Comparison of ENCODE assay signal across 18 cellular contexts in genomic region chr6:5481024-5481423, GRCh38.
DNase-seq lines count a peak whose midpoint lies in the region; ATAC-seq, FAIRE-seq and TF ChIP-seq lines count a peak whose summit lies in the region.
"Had no signal": no experiment of that assay in that cellular context is flagged by ENCODE, and none has a peak within 500 bp of the region (broad histone marks: within the 10 kb centered on the region; RNA-seq: fewer than 3 reads in every experiment).

No MANE protein-coding gene starts in this region.

- DNase-seq in NCI-H1092 (lab: John Stamatoyannopoulos, UW), result peak; percentile 28
- peak; percentile 59 for DNase-seq in NCI-H2107 treated with DMSO at 0.1 percent for 48 hours (lab: John Stamatoyannopoulos, UW; ENCODE audit: unreplicated experiment)
- DNase-seq in D721Med (ENCODE audit: insufficient read length, low spot score), result no peak
- no peak for DNase-seq in ureter (ENCODE audit: low spot score)
- no peak for DNase-seq in effector CD8-positive, alpha-beta T cell (lab: John Stamatoyannopoulos, UW)
- DNase-seq: activated CD8-positive, alpha-beta T cell treated with anti-CD3 and anti-CD28 coated beads, Interleukin-2, amount 10 ng/mL, durations not matched to agents 7 days and 5 days; EL; kidney; SJCRH30; stimulated activated CD4-positive, alpha-beta T cell treated with anti-CD3 and anti-CD28 coated beads, Interleukin-4, amount 100 ng/mL, for 1 hour; uterus had no signal

- no peak overlapping the region for H3K4me3 ChIP-seq in neural cell (ENCODE audit: low read length)
- H3K4me3 ChIP-seq: BLaER1 treated with 17β-estradiol and CSF1 and Interleukin-3, amounts not matched to agents 10 nM and 100 nM; GM12878; prostate gland; SJCRH30; uterus had no signal

- no peaks in the 10 kb centered on the region for H3F3A ChIP-seq in neural cell (ENCODE audit: insufficient read depth, low read length, poor library complexity, severe bottlenecking)

- peak overlapping the region; percentile 12 for H3K27ac ChIP-seq in neural cell (ENCODE audit: low read length)
- H3K27ac ChIP-seq: BLaER1 treated with 17β-estradiol and CSF1 and Interleukin-3, amounts not matched to agents 10 nM and 100 nM; prostate gland; SJCRH30; uterus had no signal

- H3K9me3 Mint-ChIP-seq in brain, result no peaks in the 10 kb centered on the region

- peaks cover 7% of the 10 kb centered on the region for H3K27me3 Mint-ChIP-seq in brain

- TF ChIP-seq EP300 in neural cell (conservative IDR thresholded peaks at IDR 0.05; ENCODE audit: poor library complexity, severe bottlenecking), result no peak

- H3K4me1 Mint-ChIP-seq in brain, result peaks cover 58% of the 10 kb centered on the region

- H3K27me3 ChIP-seq in neural cell (ENCODE audit: insufficient read depth, low read depth, low read length), result no peaks in the 10 kb centered on the region
- H3K27me3 ChIP-seq: BLaER1 treated with 17β-estradiol and CSF1 and Interleukin-3, amounts not matched to agents 10 nM and 100 nM; SJCRH30; uterus had no signal

- H3K9me3 ChIP-seq in neural cell (ENCODE audit: low read length), result no peaks in the 10 kb centered on the region
- H3K9me3 ChIP-seq: BLaER1 treated with 17β-estradiol and CSF1 and Interleukin-3, amounts not matched to agents 10 nM and 100 nM; prostate gland; SJCRH30; uterus had no signal

- no peaks in the 10 kb centered on the region for H4K20me1 ChIP-seq in neural cell (ENCODE audit: insufficient read depth)

- no peak overlapping the region for H3K4me2 ChIP-seq in neural cell (ENCODE audit: low read length)
- H3K4me2 ChIP-seq: BLaER1 treated with 17β-estradiol and CSF1 and Interleukin-3, amounts not matched to agents 10 nM and 100 nM had no signal

- peak overlapping the region; percentile 78 to 95 (median 85) for H3K27ac Mint-ChIP-seq in brain
- H3K27ac Mint-ChIP-seq: activated CD8-positive, alpha-beta T cell treated with anti-CD3 and anti-CD28 coated beads, Interleukin-2, amount 10 ng/mL, durations not matched to agents 7 days and 5 days had no signal

- no peaks in the 10 kb centered on the region for H3K9me2 ChIP-seq in neural cell (ENCODE audit: insufficient read depth, low read length)

- no peak overlapping the region for H2AFZ ChIP-seq in neural cell (ENCODE audit: low read depth, low read length)

- no peaks in the 10 kb centered on the region for H3K79me2 ChIP-seq in neural cell (replicated peaks; ENCODE audit: insufficient read depth, low read length)

- H3K9ac ChIP-seq in neural cell (ENCODE audit: low read length), result peak overlapping the region; percentile 2
- H3K9ac ChIP-seq: BLaER1 treated with 17β-estradiol and CSF1 and Interleukin-3, amounts not matched to agents 10 nM and 100 nM had no signal

- no peak for ATAC-seq in HG03095 (IDR thresholded peaks at IDR 0.05; ENCODE audit: unreplicated experiment)
- ATAC-seq: activated CD8-positive, alpha-beta T cell treated with anti-CD3 and anti-CD28 coated beads, Interleukin-2, amount 10 ng/mL, durations not matched to agents 7 days and 5 days; GM12878 had no signal

- H3K4me3 Mint-ChIP-seq in brain, result peak overlapping the region in 4 of 5 experiments; percentile 39 to 83 (median 62)
- H3K4me3 Mint-ChIP-seq: activated CD8-positive, alpha-beta T cell treated with anti-CD3 and anti-CD28 coated beads, Interleukin-2, amount 10 ng/mL, durations not matched to agents 7 days and 5 days had no signal

- FAIRE-seq in D721Med (lab: Jason Lieb, UNC), result no peak
- FAIRE-seq: GM12878, kidney, TTC549 had no signal

- TF ChIP-seq RAD21 in neural cell (conservative IDR thresholded peaks at IDR 0.05), result no peak

- no peaks in the 10 kb centered on the region for H3K36me3 ChIP-seq in neural cell (ENCODE audit: insufficient read depth, low read length)
- H3K36me3 ChIP-seq: BLaER1 treated with 17β-estradiol and CSF1 and Interleukin-3, amounts not matched to agents 10 nM and 100 nM; prostate gland; SJCRH30; uterus had no signal

- TF ChIP-seq CTCF in brain (conservative IDR thresholded peaks at IDR 0.05) (no peak), neural cell (IDR thresholded peaks at IDR 0.05; ENCODE audit: poor library complexity, severe bottlenecking) (no peak), D721Med (IDR thresholded peaks at IDR 0.05; ENCODE audit: insufficient read depth, missing control alignments) (no peak)

- no peaks in the 10 kb centered on the region for H3K36me3 Mint-ChIP-seq in brain

TF ChIP-seq in neural cell, 6 proteins besides CTCF, POLR2A, EP300 and RAD21:
- no peak for TF ChIP-seq TAF1 (IDR thresholded peaks at IDR 0.05; ENCODE audit: low read depth)
- TF ChIP-seq POLR2AphosphoS5 (IDR thresholded peaks at IDR 0.05), result peak; percentile 31
- no peak for TF ChIP-seq MXI1 (conservative IDR thresholded peaks at IDR 0.05; ENCODE audit: poor library complexity, severe bottlenecking)

Comparison
In these comparisons a context has a peak if more than half of its experiments do, and no peak if none do; other contexts are left out.
1. DNase-seq: peak in NCI-H1092 (single experiment) and NCI-H2107 treated with DMSO at 0.1 percent for 48 hours (single experiment); none in D721Med (single experiment), ureter (single experiment) and effector CD8-positive, alpha-beta T cell (single experiment).